9 cellular contexts compared by ENCODE assay signal in genomic region chr14:36582011-36582873, GRCh38. TPM values are rescaled to one million over a fixed set of nuclear protein-coding genes. Genes with fewer than 3 reads are reported as not detected.
DNase-seq lines count a peak whose midpoint lies in the region; ATAC-seq and TF ChIP-seq lines count a peak whose summit lies in the region.
"Had no signal": no experiment of that assay in that cellular context is flagged by ENCODE, and none has a peak within 500 bp of the region (broad histone marks: within the 10 kb centered on the region; RNA-seq: fewer than 3 reads in every experiment).

TSS of gene NKX2-8 (minus strand) at chr14:36582614. CDS start at chr14:36582389, 225 bp downstream.

- H3K36me3 ChIP-seq in PC-3 (ENCODE audit: low read depth, low read length): no peaks in the 10 kb centered on the region
- no peaks in the 10 kb centered on the region for H3K36me3 ChIP-seq in CD4-positive, alpha-beta memory T cell (ENCODE audit: insufficient read depth, low read length)

- H3K4me1 Mint-ChIP-seq in CD4-positive, alpha-beta memory T cell: peaks cover 0 to 1% (median 0%) of the 10 kb centered on the region in 4 donors
- H3K4me1 Mint-ChIP-seq: central memory CD8-positive, alpha-beta T cell had no signal

- H3K27me3 Mint-ChIP-seq in CD4-positive, alpha-beta memory T cell: peaks cover 39 to 44% of the 10 kb centered on the region in 2 donors

- H3K9me3 ChIP-seq in PC-3 (ENCODE audit: low read length) (no peaks in the 10 kb centered on the region), right cardiac atrium (ENCODE audit: control insufficient read depth, low read length) (no peaks in the 10 kb centered on the region)
- H3K9me3 ChIP-seq in CD4-positive, alpha-beta memory T cell (ENCODE audit: control insufficient read depth in 1 of 2, low read length in 2 of 2): no peaks in the 10 kb centered on the region

- H3K9me3 Mint-ChIP-seq in CD4-positive, alpha-beta memory T cell: peaks cover 0 to 2% (median 0%) of the 10 kb centered on the region in 8 donors
- H3K9me3 Mint-ChIP-seq: central memory CD8-positive, alpha-beta T cell had no signal

- peak within 1 kb of the TSS; percentile 91 for H3K4me3 ChIP-seq in PC-3 (ENCODE audit: low read length)
- H3K4me3 ChIP-seq in right cardiac atrium (ENCODE audit: low read length): peak within 1 kb of the TSS; percentile 50
- H3K4me3 ChIP-seq in skin epidermis: peak within 1 kb of the TSS in 6 of 7 experiments; percentile 15 to 53 (median 31)
- no peak within 1 kb of the TSS for H3K4me3 ChIP-seq in CD4-positive, alpha-beta memory T cell (ENCODE audit: low read length in 2 of 2)

- peak; percentile 51 for ATAC-seq in PC-3
- peak in 1 of 2 donors; percentile 17 for ATAC-seq in right cardiac atrium
- ATAC-seq in HG03097 (IDR thresholded peaks at IDR 0.05; ENCODE audit: low FRiP score, unreplicated experiment): no peak
- no peak for ATAC-seq in GM21717 (IDR thresholded peaks at IDR 0.05; ENCODE audit: unreplicated experiment)

- no peak within 1 kb of the TSS for H3K9ac ChIP-seq in PC-3 (ENCODE audit: low read length)

- H4K20me1 ChIP-seq in PC-3 (ENCODE audit: low read length): no peaks in the 10 kb centered on the region

- peak within 1 kb of the TSS; percentile 97 for H2AFZ ChIP-seq in PC-3 (ENCODE audit: low read length)

- intact Hi-C loops in PC-3 (cut with micrococcal nuclease): no loop called here
- intact Hi-C loops in right cardiac atrium (cut with DNase I): no loop called here
- intact Hi-C loops in CD4-positive, alpha-beta memory T cell (cut with micrococcal nuclease): no loop called here

- H3K27ac Mint-ChIP-seq in CD4-positive, alpha-beta memory T cell: no peak within 1 kb of the TSS

- no peaks in the 10 kb centered on the region for H3K9me2 ChIP-seq in PC-3 (replicated peaks; ENCODE audit: low read length)

- no peaks in the 10 kb centered on the region for H3F3A ChIP-seq in PC-3 (ENCODE audit: low read length, unreplicated experiment)

- H3K27me3 ChIP-seq in PC-3 (ENCODE audit: low read length): peaks cover 23% of the 10 kb centered on the region
- H3K27me3 ChIP-seq in right cardiac atrium (ENCODE audit: control insufficient read depth, insufficient read depth): peaks cover 2% of the 10 kb centered on the region
- H3K27me3 ChIP-seq in CD4-positive, alpha-beta memory T cell (ENCODE audit: insufficient read depth, low read length): peaks cover 11% of the 10 kb centered on the region

- H3K4me2 ChIP-seq in PC-3 (ENCODE audit: low read length): peak within 1 kb of the TSS; percentile 100

- H3K4me1 ChIP-seq in PC-3 (ENCODE audit: insufficient read depth, low read length) (peaks cover 5% of the 10 kb centered on the region), right cardiac atrium (ENCODE audit: control insufficient read depth, insufficient read depth, low read length) (no peaks in the 10 kb centered on the region)
- no peaks in the 10 kb centered on the region for H3K4me1 ChIP-seq in CD4-positive, alpha-beta memory T cell (ENCODE audit: insufficient read depth, low read length)

- BruUV-seq in PC-3 (replicated peaks; lab: Mats Ljungman, UMichigan): no TSS peak

- no peak for TF ChIP-seq CTCF in PC-3 (conservative IDR thresholded peaks at IDR 0.05; ENCODE audit: low read depth, low read length)

- H3K79me2 ChIP-seq in PC-3 (ENCODE audit: low read length): no peaks in the 10 kb centered on the region

- CTCF ChIA-PET in PC-3 (lab: Charles Lee): interaction anchor here (0.6 to 0.7 kb wide), 3 partner anchors 22 to 483 kb away, joined by 3 read pairs; no protein-coding TSS in a partner anchor
- CTCF ChIA-PET in CD4-positive, alpha-beta memory T cell (lab: Charles Lee; ENCODE audit: partially characterized antibody): no interaction called here

- H3K36me3 Mint-ChIP-seq in CD4-positive, alpha-beta memory T cell: no peaks in the 10 kb centered on the region

- DNase-seq in NCI-H1417 (lab: John Stamatoyannopoulos, UW) (peak; percentile 34 to 72 (median 59)), NCI-H1417 treated with DMSO at 0.1 percent for 48 hours (lab: John Stamatoyannopoulos, UW) (no peak), PC-3 (no peak), right cardiac atrium (peak in 1 of 3 donors; percentile 33)
- no peak for DNase-seq in CD4-positive, alpha-beta memory T cell

- H3K4me3 Mint-ChIP-seq in CD4-positive, alpha-beta memory T cell: peak within 1 kb of the TSS in 1 of 8 donors; percentile 20
- H3K4me3 Mint-ChIP-seq: central memory CD8-positive, alpha-beta T cell had no signal

- 2% methylated on average over 62 of the region's 62 CpGs for WGBS in right cardiac atrium

- H3K27ac ChIP-seq in PC-3 (ENCODE audit: low read length) (no peak within 1 kb of the TSS), right cardiac atrium (ENCODE audit: low read length) (no peak within 1 kb of the TSS), skin epidermis (no peak within 1 kb of the TSS)
- H3K27ac ChIP-seq in CD4-positive, alpha-beta memory T cell (ENCODE audit: low read depth, low read length): no peak within 1 kb of the TSS

- POLR2A ChIA-PET in PC-3 (lab: Charles Lee; ENCODE audit: unreplicated experiment): no interaction called here
- POLR2A ChIA-PET in CD4-positive, alpha-beta memory T cell (lab: Charles Lee; ENCODE audit: partially characterized antibody): no interaction called here

RNA-seq across cellular contexts. Expression of gene NKX2-8, which starts in this region (rescaled TPM):
- total RNA-seq in PC-3 (2014; rRNA removed) (not detected in 2 replicates), right cardiac atrium (not detected)
- polyA plus RNA-seq in right cardiac atrium: not detected
- total RNA-seq in CD4-positive, alpha-beta memory T cell: not detected
- not detected for polyA plus RNA-seq in CD4-positive, alpha-beta memory T cell

Comparison
In these comparisons a context has a peak if more than half of its experiments do, and no peak if none do; other contexts are left out.
1. DNase-seq: peak in NCI-H1417 (3 of 3); none in NCI-H1417 treated with DMSO at 0.1 percent for 48 hours (single experiment), PC-3 (single experiment) and CD4-positive, alpha-beta memory T cell (0 of 5).
2. Peak in ATAC-seq, H3K4me3 ChIP-seq and H3K4me2 ChIP-seq in PC-3; RNA of the gene not detected or under 1 TPM.
3. H3K4me3 ChIP-seq: peak in right cardiac atrium (single experiment) and skin epidermis (6 of 7); none in CD4-positive, alpha-beta memory T cell (0 of 2).